ENCODE assay signal across 21 cellular contexts in genomic region chr2:237466266-237466665, GRCh38. TPM values are rescaled to one million over a fixed set of nuclear protein-coding genes. Genes with fewer than 3 reads are reported as not detected.
DNase-seq lines count a peak whose midpoint lies in the region; ATAC-seq and TF ChIP-seq lines count a peak whose summit lies in the region.
"Had no signal": no experiment of that assay in that cellular context is flagged by ENCODE, and none has a peak within 500 bp of the region (broad histone marks: within the 10 kb centered on the region; RNA-seq: fewer than 3 reads in every experiment).

No MANE protein-coding gene starts in this region.

- H3K36me3 Mint-ChIP-seq in osteocyte (ENCODE audit: unreplicated experiment), result no peaks in the 10 kb centered on the region
- H3K36me3 Mint-ChIP-seq in stimulated activated memory B cell treated with anti-CD40 and anti-IgM and Interleukin-4, amounts not matched to agents 10 μg/mL and 1 μg/mL and 100 μg/mL, for 72 hours, result no peaks in the 10 kb centered on the region
- H3K36me3 Mint-ChIP-seq in endothelial cell (ENCODE audit: low read depth, unreplicated experiment), result no peaks in the 10 kb centered on the region
- H3K36me3 Mint-ChIP-seq: activated naive CD4-positive, alpha-beta T cell treated with anti-CD3 and anti-CD28 coated beads, Interleukin-2, amount 50 U/mL, for 72 hours; stimulated activated effector memory CD8-positive, alpha-beta T cell treated with anti-CD3 and anti-CD28 coated beads, Interleukin-12 subunit alpha, Interleukin-12 subunit beta, amount 100 ng/mL, for 72 hours had no signal

- H3K4me1 ChIP-seq in BLaER1 treated with 17β-estradiol and CSF1 and Interleukin-3, amounts not matched to agents 10 nM and 100 nM, result peaks cover 26 to 46% (median 34%) of the 10 kb centered on the region in 10 experiments
- H3K4me1 ChIP-seq in RWPE2 (ENCODE audit: insufficient read depth, poor library complexity, severe bottlenecking) (peaks cover 16% of the 10 kb centered on the region), fibroblast of lung (ENCODE audit: control insufficient read depth, extremely low read depth, insufficient read depth, low read length) (peaks cover 9% of the 10 kb centered on the region)

- no peaks in the 10 kb centered on the region for H3K27me3 ChIP-seq in BLaER1 treated with 17β-estradiol and CSF1 and Interleukin-3, amounts not matched to agents 10 nM and 100 nM
- H3K27me3 ChIP-seq in RWPE2 (ENCODE audit: insufficient read depth, poor library complexity, severe bottlenecking) (no peaks in the 10 kb centered on the region), fibroblast of lung (ENCODE audit: control insufficient read depth, insufficient read depth, low read length) (no peaks in the 10 kb centered on the region)

- no peak for TF ChIP-seq CTCF in RWPE2 (IDR thresholded peaks at IDR 0.05; ENCODE audit: poor library complexity, severe bottlenecking)
- no peak for TF ChIP-seq CTCF in fibroblast of lung (conservative IDR thresholded peaks at IDR 0.05 in 1 of 2, IDR thresholded peaks at IDR 0.05 in 1 of 2; ENCODE audit: low read depth in 1 of 2, low read length in 2 of 2)
- TF ChIP-seq CTCF in osteocyte (IDR thresholded peaks at IDR 0.05), result no peak
- no peak for TF ChIP-seq CTCF in endothelial cell (IDR thresholded peaks at IDR 0.05; ENCODE audit: unreplicated experiment)

- no peaks in the 10 kb centered on the region for H3K79me2 ChIP-seq in fibroblast of lung (ENCODE audit: control insufficient read depth, insufficient read depth, low read length)

- no peak for DNase-seq in RWPE2 (ENCODE audit: low spot score)
- DNase-seq in fibroblast of lung (ENCODE audit: low read depth in 2 of 2), result peak; percentile 78 to 92
- no peak for DNase-seq in osteocyte (ENCODE audit: extremely low spot score, unreplicated experiment)
- DNase-seq in endothelial cell (ENCODE audit: low spot score), result no peak
- no peak for DNase-seq in NCI-H82 (lab: John Stamatoyannopoulos, UW)
- DNase-seq: activated CD4-positive, alpha-beta T cell treated with anti-CD3 and anti-CD28 coated beads, Interleukin-2, amount 50 U/mL, for 48 hours; hippocampal formation; KG1; kidney; NCI-H1930; NCI-H446; SHP77 treated with DMSO at 0.1 percent for 48 hours; T-helper 2 cell had no signal

- H3K9me3 Mint-ChIP-seq in osteocyte (ENCODE audit: unreplicated experiment), result peaks cover 4% of the 10 kb centered on the region
- H3K9me3 Mint-ChIP-seq in stimulated activated memory B cell treated with anti-CD40 and anti-IgM and Interleukin-4, amounts not matched to agents 10 μg/mL and 1 μg/mL and 100 μg/mL, for 72 hours, result no peaks in the 10 kb centered on the region
- no peaks in the 10 kb centered on the region for H3K9me3 Mint-ChIP-seq in endothelial cell (ENCODE audit: unreplicated experiment)
- H3K9me3 Mint-ChIP-seq: activated naive CD4-positive, alpha-beta T cell treated with anti-CD3 and anti-CD28 coated beads, Interleukin-2, amount 50 U/mL, for 72 hours; stimulated activated effector memory CD8-positive, alpha-beta T cell treated with anti-CD3 and anti-CD28 coated beads, Interleukin-12 subunit alpha, Interleukin-12 subunit beta, amount 100 ng/mL, for 72 hours had no signal

- H3K27me3 Mint-ChIP-seq in osteocyte (ENCODE audit: unreplicated experiment) (no peaks in the 10 kb centered on the region), endothelial cell (ENCODE audit: unreplicated experiment) (peaks cover 4% of the 10 kb centered on the region)
- H3K27me3 Mint-ChIP-seq in stimulated activated memory B cell treated with anti-CD40 and anti-IgM and Interleukin-4, amounts not matched to agents 10 μg/mL and 1 μg/mL and 100 μg/mL, for 72 hours, result peaks cover 9% of the 10 kb centered on the region

- H3K4me3 ChIP-seq in BLaER1 treated with 17β-estradiol and CSF1 and Interleukin-3, amounts not matched to agents 10 nM and 100 nM, result no peak overlapping the region; a peak in 1 of 20 replicates
- H3K4me3 ChIP-seq in RWPE2 (ENCODE audit: severe bottlenecking) (no peak overlapping the region), fibroblast of lung (replicated peaks in 1 of 4; ENCODE audit: control extremely low read depth in 1 of 4, insufficient read depth in 1 of 4, low read depth in 3 of 4, low read length in 4 of 4) (no peak overlapping the region)
- H3K4me3 ChIP-seq: thoracic aorta had no signal

- no peaks in the 10 kb centered on the region for H4K20me1 ChIP-seq in BLaER1 treated with 17β-estradiol and CSF1 and Interleukin-3, amounts not matched to agents 10 nM and 100 nM
- no peaks in the 10 kb centered on the region for H4K20me1 ChIP-seq in fibroblast of lung (ENCODE audit: control insufficient read depth, extremely low read depth, insufficient read depth, low read length)

- H3K4me1 Mint-ChIP-seq in osteocyte (ENCODE audit: unreplicated experiment), result peaks cover 11% of the 10 kb centered on the region
- no peaks in the 10 kb centered on the region for H3K4me1 Mint-ChIP-seq in stimulated activated memory B cell treated with anti-CD40 and anti-IgM and Interleukin-4, amounts not matched to agents 10 μg/mL and 1 μg/mL and 100 μg/mL, for 72 hours
- peaks cover 18% of the 10 kb centered on the region for H3K4me1 Mint-ChIP-seq in endothelial cell (ENCODE audit: unreplicated experiment)

- H3K4me3 Mint-ChIP-seq in osteocyte (ENCODE audit: unreplicated experiment), result no peak overlapping the region
- no peak overlapping the region for H3K4me3 Mint-ChIP-seq in stimulated activated memory B cell treated with anti-CD40 and anti-IgM and Interleukin-4, amounts not matched to agents 10 μg/mL and 1 μg/mL and 100 μg/mL, for 72 hours
- no peak overlapping the region for H3K4me3 Mint-ChIP-seq in endothelial cell (ENCODE audit: unreplicated experiment)
- H3K4me3 Mint-ChIP-seq: stimulated activated effector memory CD8-positive, alpha-beta T cell treated with anti-CD3 and anti-CD28 coated beads, Interleukin-12 subunit alpha, Interleukin-12 subunit beta, amount 100 ng/mL, for 72 hours had no signal

- no peaks in the 10 kb centered on the region for H3K36me3 ChIP-seq in BLaER1 treated with 17β-estradiol and CSF1 and Interleukin-3, amounts not matched to agents 10 nM and 100 nM
- H3K36me3 ChIP-seq in RWPE2 (ENCODE audit: low read depth) (no peaks in the 10 kb centered on the region), fibroblast of lung (ENCODE audit: control insufficient read depth, insufficient read depth, low read length) (no peaks in the 10 kb centered on the region)
- H3K36me3 ChIP-seq: thoracic aorta had no signal

- H3K27ac Mint-ChIP-seq in osteocyte (ENCODE audit: unreplicated experiment), result peak overlapping the region; percentile 79
- H3K27ac Mint-ChIP-seq in stimulated activated memory B cell treated with anti-CD40 and anti-IgM and Interleukin-4, amounts not matched to agents 10 μg/mL and 1 μg/mL and 100 μg/mL, for 72 hours, result no peak overlapping the region
- no peak overlapping the region for H3K27ac Mint-ChIP-seq in endothelial cell (ENCODE audit: unreplicated experiment)
- H3K27ac Mint-ChIP-seq: activated naive CD4-positive, alpha-beta T cell treated with anti-CD3 and anti-CD28 coated beads, Interleukin-2, amount 50 U/mL, for 72 hours; stimulated activated effector memory CD8-positive, alpha-beta T cell treated with anti-CD3 and anti-CD28 coated beads, Interleukin-12 subunit alpha, Interleukin-12 subunit beta, amount 100 ng/mL, for 72 hours had no signal

- peak overlapping the region; percentile 78 for H2AFZ ChIP-seq in fibroblast of lung (ENCODE audit: low read length)

- peak overlapping the region in 2 of 11 experiments; percentile 26 to 53; a peak in 2 of 22 replicates for H3K9ac ChIP-seq in BLaER1 treated with 17β-estradiol and CSF1 and Interleukin-3, amounts not matched to agents 10 nM and 100 nM
- H3K9ac ChIP-seq in fibroblast of lung (ENCODE audit: insufficient read depth, low read length), result no peak overlapping the region

- H3K27ac ChIP-seq in BLaER1 treated with 17β-estradiol and CSF1 and Interleukin-3, amounts not matched to agents 10 nM and 100 nM, result peak overlapping the region in 7 of 11 experiments; percentile 2 to 67 (median 48); a peak in 12 of 22 replicates
- H3K27ac ChIP-seq in RWPE2 (ENCODE audit: poor library complexity, severe bottlenecking) (peak overlapping the region; percentile 81), fibroblast of lung (ENCODE audit: insufficient read depth, low read length) (peak overlapping the region; percentile 86)
- H3K27ac ChIP-seq: thoracic aorta had no signal

- ATAC-seq in RWPE2 (ENCODE audit: low read depth) (no peak), GM21825 (IDR thresholded peaks at IDR 0.05; ENCODE audit: unreplicated experiment) (no peak)
- no peak for ATAC-seq in stimulated activated memory B cell treated with anti-CD40 and anti-IgM and Interleukin-4, amounts not matched to agents 10 μg/mL and 1 μg/mL and 100 μg/mL, for 72 hours
- ATAC-seq: activated naive CD4-positive, alpha-beta T cell treated with anti-CD3 and anti-CD28 coated beads, Interleukin-2, amount 50 U/mL, for 72 hours; HCT116; stimulated activated effector memory CD8-positive, alpha-beta T cell treated with anti-CD3 and anti-CD28 coated beads, Interleukin-12 subunit alpha, Interleukin-12 subunit beta, amount 100 ng/mL, for 72 hours had no signal

- H3K4me2 ChIP-seq in BLaER1 treated with 17β-estradiol and CSF1 and Interleukin-3, amounts not matched to agents 10 nM and 100 nM, result peak overlapping the region in 10 of 11 experiments; percentile 12 to 78 (median 46); a peak in 19 of 22 replicates
- no peak overlapping the region for H3K4me2 ChIP-seq in fibroblast of lung (ENCODE audit: extremely low read depth, insufficient read depth, low read length)

- H3K9me3 ChIP-seq in BLaER1 treated with 17β-estradiol and CSF1 and Interleukin-3, amounts not matched to agents 10 nM and 100 nM (replicated peaks in 1 of 11), result peaks cover 0 to 11% (median 4%) of the 10 kb centered on the region in 11 experiments; a peak in 9 of 22 replicates
- no peaks in the 10 kb centered on the region for H3K9me3 ChIP-seq in RWPE2 (ENCODE audit: severe bottlenecking)
- no peaks in the 10 kb centered on the region for H3K9me3 ChIP-seq in fibroblast of lung (ENCODE audit: control insufficient read depth, insufficient read depth, low read depth, low read length)
- H3K9me3 ChIP-seq: thoracic aorta had no signal

RNA-seq across cellular contexts. Expression of gene MLPH, which starts 20.8 kb away (rescaled TPM):
- total RNA-seq in fibroblast of lung (8.2 and 10.7 TPM in 2 replicates), osteocyte (21.0 and 22.5 TPM in 2 replicates), endothelial cell (ENCODE audit: unreplicated experiment) (0.36 TPM)
- 3.1 and 4.8 TPM in 2 replicates for polyA plus RNA-seq in fibroblast of lung
- 4.1 and 6.9 TPM in 2 replicates for polyA plus RNA-seq in fibroblast of lung (2012)
- 9.2 and 34.0 TPM in 2 replicates for polyA minus RNA-seq in fibroblast of lung (ENCODE audit: low replicate concordance)
- total RNA-seq: activated naive CD4-positive, alpha-beta T cell treated with anti-CD3 and anti-CD28 coated beads, Interleukin-2, amount 50 U/mL, for 72 hours; dermis microvascular lymphatic vessel endothelial cell had no signal

RNA-seq across cellular contexts. Expression of gene COL6A3, which starts 52.3 kb away (rescaled TPM):
- 1,525 and 1,534 TPM in 2 replicates for total RNA-seq in fibroblast of lung
- polyA plus RNA-seq in fibroblast of lung, result 286 and 316 TPM in 2 replicates
- polyA plus RNA-seq in fibroblast of lung (2012), result 564 and 770 TPM in 2 replicates
- 1,049 and 1,080 TPM in 2 replicates for polyA minus RNA-seq in fibroblast of lung (ENCODE audit: low replicate concordance)
- total RNA-seq in osteocyte, result 143 and 159 TPM in 2 replicates
- 1.6 TPM for total RNA-seq in endothelial cell (ENCODE audit: unreplicated experiment)

Comparison
In these comparisons a context has a peak if more than half of its experiments do, and no peak if none do; other contexts are left out.
1. DNase-seq: peak in fibroblast of lung (2 of 2); none in RWPE2 (single experiment), osteocyte (single experiment), endothelial cell (single experiment) and NCI-H82 (single experiment).
2. RNA of gene COL6A3, which starts 52.3 kb away (total RNA-seq): 1,525 to 1,534 TPM in fibroblast of lung and 143 to 159 TPM in osteocyte; 1.6 TPM in endothelial cell (single experiment); every median in the first group is over 10 times any median in the second.
3. Peak in every context shown above with its lines, with median percentiles within 50 percentile points of each other: H3K27ac ChIP-seq.